ENCODE assay signal across 16 cellular contexts in genomic region chr4:13933163-13933562, GRCh38.
DNase-seq lines count a peak whose midpoint lies in the region; ATAC-seq and TF ChIP-seq lines count a peak whose summit lies in the region.
"Had no signal": no experiment of that assay in that cellular context is flagged by ENCODE, and none has a peak within 500 bp of the region (broad histone marks: within the 10 kb centered on the region; RNA-seq: fewer than 3 reads in every experiment).

No MANE protein-coding gene starts in this region.

- H3K27me3 ChIP-seq in BJ (ENCODE audit: control insufficient read depth, insufficient read depth, low read length) (no peaks in the 10 kb centered on the region), brain microvascular endothelial cell (replicated peaks) (no peaks in the 10 kb centered on the region)
- H3K27me3 ChIP-seq: stomach had no signal

- intact Hi-C loops in activated CD4-positive, alpha-beta memory T cell treated with anti-CD3 and anti-CD28 coated beads for 36 hours (cut with micrococcal nuclease) = no loop called here

- DNase-seq in BJ (ENCODE audit: low read depth) (no peak), HCEC 1CT (peak; percentile 47), brain microvascular endothelial cell (no peak), iris pigment epithelial cell (ENCODE audit: low read depth) (peak; percentile 67)
- no peak for DNase-seq in activated CD4-positive, alpha-beta memory T cell treated with anti-CD3 and anti-CD28 coated beads for 36 hours
- DNase-seq: activated T-cell treated with anti-CD3 and anti-CD28 coated beads, Interleukin-2, amount 50 U/mL, for 24 hours; COR-L47; effector CD8-positive, alpha-beta T cell; mucosa of descending colon; NCI-H1930; NCI-H748 treated with DMSO at 0.1 percent for 48 hours; stomach had no signal

- H3K27ac Mint-ChIP-seq in activated CD4-positive, alpha-beta memory T cell treated with anti-CD3 and anti-CD28 coated beads for 36 hours = no peak overlapping the region
- H3K27ac Mint-ChIP-seq: activated T-cell treated with anti-CD3 and anti-CD28 coated beads, Interleukin-2, amount 50 U/mL, for 24 hours; IgD-negative memory B cell had no signal

- no peak overlapping the region for H3K4me3 Mint-ChIP-seq in activated CD4-positive, alpha-beta memory T cell treated with anti-CD3 and anti-CD28 coated beads for 36 hours
- H3K4me3 Mint-ChIP-seq: activated T-cell treated with anti-CD3 and anti-CD28 coated beads, Interleukin-2, amount 50 U/mL, for 24 hours had no signal

- TF ChIP-seq CTCF in BJ (IDR thresholded peaks at IDR 0.05; ENCODE audit: insufficient read depth, low read depth, low read length) (peak; percentile 39), brain microvascular endothelial cell (IDR thresholded peaks at IDR 0.05; ENCODE audit: low read depth, low read length, missing control alignments) (peak; percentile 56)

- POLR2A ChIA-PET in BJ (lab: Charles Lee) = interaction anchor here (0.6 kb wide), 2 partner anchors 11 to 14 kb away, joined by 3 to 4 read pairs; no protein-coding TSS in a partner anchor
- POLR2A ChIA-PET in activated CD4-positive, alpha-beta memory T cell treated with anti-CD3 and anti-CD28 coated beads for 36 hours (lab: Charles Lee) = no interaction called here

- H3K36me3 ChIP-seq in BJ (ENCODE audit: control insufficient read depth, insufficient read depth, low read length) (no peaks in the 10 kb centered on the region), brain microvascular endothelial cell (replicated peaks) (no peaks in the 10 kb centered on the region)
- H3K36me3 ChIP-seq: stomach had no signal

- CTCF ChIA-PET in BJ (lab: Yijun Ruan, JAX) = interaction anchor here (0.7 to 1.9 kb wide), 5 partner anchors 11 to 277 kb away, joined by 3 to 9 read pairs (median 3); no protein-coding TSS in a partner anchor
- CTCF ChIA-PET in activated CD4-positive, alpha-beta memory T cell treated with anti-CD3 and anti-CD28 coated beads for 36 hours (lab: Charles Lee) = no interaction called here

- in situ Hi-C loops in brain microvascular endothelial cell (cut with HindIII; ENCODE audit: low pct_ligation_motif_present, low sequenced_read_pairs) = no loop called here

- H3K4me1 Mint-ChIP-seq in activated CD4-positive, alpha-beta memory T cell treated with anti-CD3 and anti-CD28 coated beads for 36 hours (ENCODE audit: low read depth) = no peaks in the 10 kb centered on the region
- H3K4me1 Mint-ChIP-seq: IgD-negative memory B cell had no signal

- ATAC-seq in GM19452 (IDR thresholded peaks at IDR 0.05; ENCODE audit: unreplicated experiment) = no peak
- no peak for ATAC-seq in activated CD4-positive, CD25-positive, alpha-beta regulatory T cell treated with anti-CD3 and anti-CD28 coated beads, Interleukin-2, amount 50 U/mL, for 24 hours
- ATAC-seq in HG03280 (IDR thresholded peaks at IDR 0.05; ENCODE audit: unreplicated experiment) = no peak
- ATAC-seq: mucosa of descending colon had no signal

- H3K27ac ChIP-seq in brain microvascular endothelial cell = no peak overlapping the region
- H3K27ac ChIP-seq: stomach had no signal

- no peaks in the 10 kb centered on the region for H3K27me3 Mint-ChIP-seq in activated CD4-positive, alpha-beta memory T cell treated with anti-CD3 and anti-CD28 coated beads for 36 hours
- H3K27me3 Mint-ChIP-seq: activated T-cell treated with anti-CD3 and anti-CD28 coated beads, Interleukin-2, amount 50 U/mL, for 24 hours had no signal

- H3K9me3 Mint-ChIP-seq in activated CD4-positive, alpha-beta memory T cell treated with anti-CD3 and anti-CD28 coated beads for 36 hours = no peaks in the 10 kb centered on the region
- H3K9me3 Mint-ChIP-seq: activated T-cell treated with anti-CD3 and anti-CD28 coated beads, Interleukin-2, amount 50 U/mL, for 24 hours; IgD-negative memory B cell had no signal

- H3K4me3 ChIP-seq in BJ (ENCODE audit: low read depth, low read length) = no peak overlapping the region
- no peak overlapping the region for H3K4me3 ChIP-seq in brain microvascular endothelial cell (ENCODE audit: low read depth, low read length)
- H3K4me3 ChIP-seq: mucosa of descending colon, stomach had no signal

- no peaks in the 10 kb centered on the region for H3K36me3 Mint-ChIP-seq in activated CD4-positive, alpha-beta memory T cell treated with anti-CD3 and anti-CD28 coated beads for 36 hours

Comparison
In these comparisons a context has a peak if more than half of its experiments do, and no peak if none do; other contexts are left out.
1. DNase-seq: peak in HCEC 1CT (single experiment) and iris pigment epithelial cell (single experiment); none in BJ (single experiment), brain microvascular endothelial cell (single experiment) and activated CD4-positive, alpha-beta memory T cell treated with anti-CD3 and anti-CD28 coated beads for 36 hours (single experiment).